17 cellular contexts compared by ENCODE assay signal in genomic region chr10:101650841-101651240, GRCh38. TPM values are rescaled to one million over a fixed set of nuclear protein-coding genes. Genes with fewer than 3 reads are reported as not detected.
DNase-seq lines count a peak whose midpoint lies in the region; ATAC-seq, FAIRE-seq and TF ChIP-seq lines count a peak whose summit lies in the region.
"Had no signal": no experiment of that assay in that cellular context is flagged by ENCODE, and none has a peak within 500 bp of the region (broad histone marks: within the 10 kb centered on the region; RNA-seq: fewer than 3 reads in every experiment).

No MANE protein-coding gene starts in this region.

- H3K4me3 ChIP-seq in RWPE2 (ENCODE audit: severe bottlenecking) = no peak overlapping the region
- H3K4me3 ChIP-seq in H1 (ENCODE audit: extremely low read depth in 1 of 4, insufficient read depth in 2 of 4, low read depth in 3 of 4, low read length in 4 of 4) = no peak overlapping the region
- H3K4me3 ChIP-seq in neural progenitor cell = no peak overlapping the region
- H3K4me3 ChIP-seq in transverse colon = no peak overlapping the region
- no peak overlapping the region for H3K4me3 ChIP-seq in spleen
- H3K4me3 ChIP-seq: A549 had no signal

- in situ Hi-C loops in transverse colon (cut with MboI; ENCODE audit: low pct_ligation_motif_present in 1 of 4, low pct_unique_long_range_greater_than_20kb in 1 of 4, low sequenced_read_pairs in 3 of 4) = no loop called here

- H2AK5ac ChIP-seq in H1 (ENCODE audit: low read depth, low read length) = no peak overlapping the region

- no peak overlapping the region for H3K27ac ChIP-seq in RWPE2 (ENCODE audit: poor library complexity, severe bottlenecking)
- no peak overlapping the region for H3K27ac ChIP-seq in H1 (ENCODE audit: low read depth, low read length)
- H3K27ac ChIP-seq in neural progenitor cell = peak overlapping the region; percentile 90
- H3K27ac ChIP-seq in transverse colon = no peak overlapping the region
- no peak overlapping the region for H3K27ac ChIP-seq in spleen
- H3K27ac ChIP-seq in foreskin keratinocyte = no peak overlapping the region
- H3K27ac ChIP-seq: A549, C4-2B had no signal

- H3K36me3 ChIP-seq in RWPE2 (ENCODE audit: low read depth) (no peaks in the 10 kb centered on the region), H1 (ENCODE audit: control insufficient read depth in 2 of 4, insufficient read depth in 4 of 4, low read length in 3 of 4) (peaks cover 0 to 4% (median 0%) of the 10 kb centered on the region in 4 experiments; a peak in 1 of 8 replicates), neural progenitor cell (no peaks in the 10 kb centered on the region), transverse colon (no peaks in the 10 kb centered on the region), spleen (peaks cover 0 to 96% (median 42%) of the 10 kb centered on the region in 6 donors)
- H3K36me3 ChIP-seq: BE2C had no signal

- ATAC-seq in RWPE2 (ENCODE audit: low read depth) (no peak), foreskin keratinocyte (no peak)
- ATAC-seq: A549, HepG2 had no signal

- H2AFZ ChIP-seq in H1 (ENCODE audit: low read length) (no peak overlapping the region), neural progenitor cell (replicated peaks) (no peak overlapping the region)

- no peaks in the 10 kb centered on the region for H3K9me3 Mint-ChIP-seq in neural progenitor cell
- H3K9me3 Mint-ChIP-seq: CD4-positive, alpha-beta memory T cell; HFFc6 had no signal

- H4K8ac ChIP-seq in H1 (ENCODE audit: extremely low read depth, insufficient read depth, low read length) = peak overlapping the region; percentile 17; the same call in 1 of the 2 replicates

- H3K36me3 Mint-ChIP-seq in neural progenitor cell = peaks cover 8% of the 10 kb centered on the region

- peak overlapping the region; percentile 48 for H3K18ac ChIP-seq in H1 (ENCODE audit: extremely low read depth, low read length)

- peaks cover 45% of the 10 kb centered on the region for H3F3A ChIP-seq in neural progenitor cell (ENCODE audit: low read depth)

- no peaks in the 10 kb centered on the region for H3K79me2 ChIP-seq in H1 (ENCODE audit: control insufficient read depth in 1 of 2, insufficient read depth in 2 of 2, low read length in 2 of 2)
- H3K79me2 ChIP-seq in neural progenitor cell (ENCODE audit: low read depth) = no peaks in the 10 kb centered on the region

- H3K9me3 ChIP-seq in RWPE2 (ENCODE audit: severe bottlenecking) (no peaks in the 10 kb centered on the region), H1 (ENCODE audit: insufficient read depth in 2 of 2, low read depth in 1 of 2, low read length in 1 of 2) (no peaks in the 10 kb centered on the region), neural progenitor cell (ENCODE audit: low read depth) (no peaks in the 10 kb centered on the region), transverse colon (no peaks in the 10 kb centered on the region), spleen (no peaks in the 10 kb centered on the region)
- H3K9me3 ChIP-seq: A549, BE2C had no signal

- H4K91ac ChIP-seq in H1 (replicated peaks; ENCODE audit: insufficient read length, low read length) = no peak overlapping the region

- H3K56ac ChIP-seq in H1 (replicated peaks; ENCODE audit: insufficient read length, low read depth, low read length) = no peak overlapping the region

- no peak overlapping the region for H3K23ac ChIP-seq in H1 (ENCODE audit: insufficient read length)

- H3K4me3 Mint-ChIP-seq in neural progenitor cell = peak overlapping the region; percentile 27
- H3K4me3 Mint-ChIP-seq: CD4-positive, alpha-beta memory T cell; HFFc6 had no signal

- H4K20me1 ChIP-seq in H1 (replicated peaks in 1 of 2; ENCODE audit: control insufficient read depth in 1 of 2, insufficient read depth in 2 of 2, low read length in 2 of 2) = no peaks in the 10 kb centered on the region
- H4K20me1 ChIP-seq in neural progenitor cell (ENCODE audit: low read depth) = no peaks in the 10 kb centered on the region

- TF ChIP-seq CTCF in RWPE2 (IDR thresholded peaks at IDR 0.05; ENCODE audit: poor library complexity, severe bottlenecking) (no peak), H1 (IDR thresholded peaks at IDR 0.05; ENCODE audit: control extremely low read depth in 1 of 3, insufficient read depth in 1 of 3, low read depth in 1 of 3, low read length in 3 of 3) (no peak), neural progenitor cell (IDR thresholded peaks at IDR 0.05) (no peak), transverse colon (IDR thresholded peaks at IDR 0.05) (no peak), spleen (IDR thresholded peaks at IDR 0.05 in 8 of 11, conservative IDR thresholded peaks at IDR 0.05 in 3 of 11) (no peak), foreskin keratinocyte (conservative IDR thresholded peaks at IDR 0.05) (no peak)

- no peak overlapping the region for H2BK15ac ChIP-seq in H1 (ENCODE audit: low read length)

- no peak overlapping the region for H2BK5ac ChIP-seq in H1 (ENCODE audit: low read depth, low read length)

- no peak overlapping the region for H3K14ac ChIP-seq in H1 (ENCODE audit: insufficient read length)

- no peak for TF ChIP-seq POLR2A in H1 (IDR thresholded peaks at IDR 0.05; ENCODE audit: control extremely low read depth in 1 of 2, low read depth in 2 of 2, low read length in 2 of 2)
- TF ChIP-seq POLR2A in transverse colon (IDR thresholded peaks at IDR 0.05) = no peak
- TF ChIP-seq POLR2A in spleen (IDR thresholded peaks at IDR 0.05) = no peak

- H2BK12ac ChIP-seq in H1 (ENCODE audit: low read depth, low read length) = no peak overlapping the region

- H3K4me1 ChIP-seq in RWPE2 (ENCODE audit: insufficient read depth, poor library complexity, severe bottlenecking) (no peaks in the 10 kb centered on the region), H1 (replicated peaks in 1 of 4; ENCODE audit: control insufficient read depth in 3 of 4, insufficient read depth in 4 of 4, low read length in 3 of 4) (peaks cover 3 to 19% (median 6%) of the 10 kb centered on the region in 4 experiments; a peak in 6 of 7 replicates), neural progenitor cell (peaks cover 56% of the 10 kb centered on the region), transverse colon (no peaks in the 10 kb centered on the region), spleen (no peaks in the 10 kb centered on the region), foreskin keratinocyte (no peaks in the 10 kb centered on the region)
- H3K4me1 ChIP-seq: A549, BE2C had no signal

- TF ChIP-seq RAD21 in H1 (IDR thresholded peaks at IDR 0.05 in 1 of 2, conservative IDR thresholded peaks at IDR 0.05 in 1 of 2; ENCODE audit: low read depth in 2 of 2, low read length in 2 of 2) = no peak

- H2BK120ac ChIP-seq in H1 (replicated peaks; ENCODE audit: low read depth, low read length) = no peak overlapping the region

- POLR2A ChIA-PET in H1 (lab: Charles Lee; ENCODE audit: partially characterized antibody) = interaction anchor here (0.7 to 1.1 kb wide), 2 partner anchors 43 to 167 kb away, joined by 3 read pairs; partner anchors contain the start of gene OGA

- no peaks in the 10 kb centered on the region; the same call in 1 of the 2 replicates for H3K79me1 ChIP-seq in H1 (ENCODE audit: low read depth, low read length)

- H3K23me2 ChIP-seq in H1 (ENCODE audit: low read depth, low read length) = 0 out of 2 replicates have a peak, but pooled peaks cover 1% of the 10 kb centered on the region

- H3K4me1 Mint-ChIP-seq in neural progenitor cell = peaks cover 6% of the 10 kb centered on the region

- peaks cover 2% of the 10 kb centered on the region for H3K27me3 Mint-ChIP-seq in neural progenitor cell (ENCODE audit: insufficient read depth, low read depth)
- H3K27me3 Mint-ChIP-seq: CD4-positive, alpha-beta memory T cell had no signal

- H3K27ac Mint-ChIP-seq in neural progenitor cell = peak overlapping the region; percentile 51
- H3K27ac Mint-ChIP-seq: HFFc6 had no signal

- WGBS in H1 (ENCODE audit: extremely low coverage in 1 of 2, insufficient coverage in 1 of 2, insufficient read length in 1 of 2, insufficient replicate concordance in 2 of 2, low coverage in 1 of 2, low lambda C conversion rate in 2 of 2, missing lambda C conversion rate in 1 of 2), 2 experiments = 86% methylated on average over 15 of the region's 15 CpGs; no CpG with 5 or more reads in 1 of the 2 experiments
- 94 to 100% methylated on average over 11 to 15 of the region's 15 CpGs for whole genome bisulfite sequencing in transverse colon (ENCODE audit: low coverage in 1 of 2), 2 donors
- WGBS in spleen, 5 donors = 93 to 97% (median 95%) methylated on average over 15 of the region's 15 CpGs

- TF ChIP-seq EP300 in H1 (IDR thresholded peaks at IDR 0.05; ENCODE audit: borderline replicate concordance in 1 of 2, low read depth in 2 of 2, low read length in 2 of 2) (no peak), transverse colon (IDR thresholded peaks at IDR 0.05; ENCODE audit: low read depth) (no peak)

- intact Hi-C loops in transverse colon (cut with DNase I; ENCODE audit: low total_unique reads) = no loop called here
- intact Hi-C loops in spleen (cut with DNase I; ENCODE audit: low total_unique reads) = no loop called here

- H3K4me2 ChIP-seq in H1 (ENCODE audit: insufficient read depth in 1 of 2, low read depth in 2 of 2, low read length in 2 of 2) = no peak overlapping the region
- peak overlapping the region; percentile 63 for H3K4me2 ChIP-seq in neural progenitor cell
- H3K4me2 ChIP-seq: A549 had no signal

- CTCF ChIA-PET in H1 (lab: Charles Lee; ENCODE audit: partially characterized antibody) = interaction anchor here (1.0 to 1.5 kb wide), 3 partner anchors 17 to 48 kb away, joined by 4 to 7 read pairs (median 4); no protein-coding TSS in a partner anchor

- DNase-seq in RWPE2 (ENCODE audit: low spot score) (peak; percentile 16), H1 (ENCODE audit: low read depth in 1 of 2, low spot score in 2 of 2) (no peak), neural progenitor cell (ENCODE audit: low spot score) (peak; percentile 69), transverse colon (no peak), DMS79 (lab: John Stamatoyannopoulos, UW) (no peak), spleen (no peak), foreskin keratinocyte (no peak)
- DNase-seq: BE2C; CD4-positive, alpha-beta memory T cell; DND-41; GF-D8; HCEC 1CT; HFFc6 had no signal

- H3K27me3 ChIP-seq in RWPE2 (ENCODE audit: insufficient read depth, poor library complexity, severe bottlenecking) (no peaks in the 10 kb centered on the region), H1 (replicated peaks in 1 of 4; ENCODE audit: control insufficient read depth in 3 of 4, extremely low read depth in 1 of 4, insufficient read depth in 3 of 4, low read length in 3 of 4) (no peaks in the 10 kb centered on the region), neural progenitor cell (no peaks in the 10 kb centered on the region), transverse colon (no peaks in the 10 kb centered on the region), spleen (replicated peaks in 1 of 7) (no peaks in the 10 kb centered on the region), foreskin keratinocyte (no peaks in the 10 kb centered on the region)
- H3K27me3 ChIP-seq: BE2C had no signal

- FAIRE-seq in H1 (lab: Jason Lieb, UNC) = no peak
- FAIRE-seq: A549, GM19239, HepG2 had no signal

- H3K4ac ChIP-seq in H1 (replicated peaks; ENCODE audit: insufficient read length, low read depth, low read length) = no peak overlapping the region

- H2BK20ac ChIP-seq in H1 (ENCODE audit: low read length) = 0 out of 2 replicates have a peak overlapping the region, but pooled peaks have one; percentile 18

- no peak overlapping the region for H3K9ac ChIP-seq in H1 (replicated peaks in 1 of 4; ENCODE audit: extremely low read depth in 1 of 4, low read depth in 3 of 4, low read length in 3 of 4)
- no peak overlapping the region for H3K9ac ChIP-seq in neural progenitor cell

- H4K5ac ChIP-seq in H1 (ENCODE audit: insufficient read length, low read depth, low read length) = peak overlapping the region; percentile 49

RNA-seq across cellular contexts. Expression of gene FBXW4, which starts 44.1 kb away (rescaled TPM):
- total RNA-seq in H1 (2021; fragmentation: NEBNext Ultra II Directional; extraction: Animal tissue kit (Norgen Biotek cat#: 25700)) = 29.6 and 32.8 TPM in 2 replicates
- polyA plus RNA-seq in H1 (2011; rRNA removed) (29.0 and 42.8 TPM in 2 replicates), spleen (10 to 100 TPM; 24.1 to 38.6 (median 31.7) TPM), foreskin keratinocyte (14.6 and 16.9 TPM in 2 replicates)
- polyA plus RNA-seq in H1 (2011; cell fraction: cytosol; rRNA removed) = 37.8 TPM
- polyA plus RNA-seq in H1 (2011; cell fraction: nucleus; rRNA removed) = 26.7 TPM
- 29.6 to 39.3 TPM (median 34.2 TPM) in 4 replicates for polyA plus RNA-seq in H1 (2012, experiment 1 of 2)
- 19.8 TPM for polyA plus RNA-seq in H1 (2012, experiment 2 of 2)
- 13.7 TPM for polyA plus RNA-seq in H1 (2013, experiment 1 of 2)
- 14.1 TPM for polyA plus RNA-seq in H1 (2013, experiment 2 of 2)
- polyA minus RNA-seq in H1 (2011; rRNA and poly(A)+ RNA removed) = 84.3 and 109 TPM in 2 replicates
- polyA minus RNA-seq in H1 (2011; cell fraction: cytosol; rRNA and poly(A)+ RNA removed) = 21.6 TPM
- polyA minus RNA-seq in H1 (2011; cell fraction: nucleus; rRNA and poly(A)+ RNA removed) = 23.5 TPM
- total RNA-seq in neural progenitor cell (ENCODE audit: low replicate concordance) (36.3 and 46.0 TPM in 2 replicates), transverse colon (10 to 100 TPM; 48.4 to 91.6 (median 55.6) TPM), spleen (10 to 100 TPM; 51.1 to 78.1 (median 64.3) TPM), foreskin keratinocyte (11.7 and 14.6 TPM in 2 replicates)

Comparison
In these comparisons a context has a peak if more than half of its experiments do, and no peak if none do; other contexts are left out.
1. DNase-seq: peak in RWPE2 (single experiment) and neural progenitor cell (single experiment); none in H1 (0 of 2), transverse colon (single experiment), DMS79 (single experiment), spleen (single experiment) and foreskin keratinocyte (0 of 2).